ENCODE assay signal across 8 cellular contexts in genomic region chr12:24778486-24779304, GRCh38.
DNase-seq lines count a peak whose midpoint lies in the region; ATAC-seq and TF ChIP-seq lines count a peak whose summit lies in the region.

No MANE protein-coding gene starts in this region.

- no peaks in the 10 kb centered on the region for H3K27me3 ChIP-seq in psoas muscle (ENCODE audit: insufficient read depth in 3 of 3, low read length in 2 of 3)

- WGBS in psoas muscle, 3 donors: 57 to 69% (median 68%) methylated on average over 4 of the region's 4 CpGs

- TF ChIP-seq CTCF in GM12873 (IDR thresholded peaks at IDR 0.05; ENCODE audit: insufficient read depth, low read depth, low read length, missing control alignments) (peak; percentile 50), epithelial cell of proximal tubule (conservative IDR thresholded peaks at IDR 0.05; ENCODE audit: low read depth, low read length) (peak; percentile 58), psoas muscle (IDR thresholded peaks at IDR 0.05) (peak; percentile 15)

- no peak overlapping the region for H3K4me3 ChIP-seq in epithelial cell of proximal tubule (ENCODE audit: low read depth, low read length)
- H3K4me3 ChIP-seq in psoas muscle: no peak overlapping the region

- H3K4me1 ChIP-seq in psoas muscle: no peaks in the 10 kb centered on the region

- no peaks in the 10 kb centered on the region for H3K9me3 ChIP-seq in psoas muscle

- ATAC-seq in HG02938 (IDR thresholded peaks at IDR 0.05; ENCODE audit: unreplicated experiment): peak; percentile 68
- no peak for ATAC-seq in psoas muscle

- intact Hi-C loops in psoas muscle (cut with DNase I): no loop called here

- H3K36me3 ChIP-seq in psoas muscle (ENCODE audit: insufficient read depth in 1 of 2, low read depth in 1 of 2): no peaks in the 10 kb centered on the region

- DNase-seq in A172 (ENCODE audit: low spot score) (peak; percentile 33), NCI-H69 (lab: John Stamatoyannopoulos, UW) (peak; percentile 69), epithelial cell of proximal tubule (ENCODE audit: low read depth) (no peak), psoas muscle (no peak), GOT3 (lab: John Stamatoyannopoulos, UW) (no peak)
- no peak for DNase-seq in stimulated activated CD4-positive, alpha-beta T cell treated with anti-CD3 and anti-CD28 coated beads, Interleukin-12 subunit alpha, Interleukin-12 subunit beta, amount 100 ng/mL, for 4 hours

- H3K27ac ChIP-seq in psoas muscle: no peak overlapping the region

Comparison
In these comparisons a context has a peak if more than half of its experiments do, and no peak if none do; other contexts are left out.
1. DNase-seq: peak in A172 (single experiment) and NCI-H69 (single experiment); none in epithelial cell of proximal tubule (single experiment), psoas muscle (0 of 2), GOT3 (single experiment) and stimulated activated CD4-positive, alpha-beta T cell treated with anti-CD3 and anti-CD28 coated beads, Interleukin-12 subunit alpha, Interleukin-12 subunit beta, amount 100 ng/mL, for 4 hours (single experiment).
2. Peak in every context shown above with its lines, with median percentiles within 50 percentile points of each other: CTCF ChIP-seq.